In the genomic region with DNA sequence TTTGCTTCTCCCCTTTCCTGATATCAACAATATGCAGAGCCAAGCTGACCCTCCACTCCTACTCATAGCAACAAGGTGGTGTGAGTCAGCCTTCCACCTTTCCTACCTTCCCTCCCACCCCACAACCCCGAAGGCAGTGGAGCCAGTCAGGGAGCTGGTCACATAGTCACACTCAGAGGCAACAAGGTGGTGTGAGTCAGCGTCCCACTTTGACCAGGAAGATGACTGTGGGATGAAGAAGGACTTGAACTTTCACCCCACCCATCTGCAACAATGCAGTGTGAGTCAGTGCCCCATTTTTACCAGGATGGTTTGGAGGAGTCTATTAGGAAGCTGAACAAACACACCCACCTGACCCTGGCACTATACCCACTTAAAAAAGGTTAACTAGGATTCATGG, we compare ENCODE assay signal across 2 cellular contexts.
TF ChIP-seq lines count a peak whose summit lies in the region.

No MANE protein-coding gene starts in this region.

TF ChIP-seq in IMR-90, 13 proteins besides CTCF, POLR2A, EP300 and RAD21:
- 0 out of 2 replicates have a peak, but pooled peaks have one; percentile 27 for TF ChIP-seq FOS (IDR thresholded peaks at IDR 0.05; ENCODE audit: low read depth, low read length)
- TF ChIP-seq RCOR1 (IDR thresholded peaks at IDR 0.05; ENCODE audit: insufficient replicate concordance, low read length) = peak; percentile 66
- TF ChIP-seq SMC3 (IDR thresholded peaks at IDR 0.05; ENCODE audit: low read depth, low read length) = no peak

TF ChIP-seq in endothelial cell of umbilical vein, 7 proteins besides CTCF, POLR2A, EP300 and RAD21:
- TF ChIP-seq POLR2AphosphoS5 (IDR thresholded peaks at IDR 0.05; ENCODE audit: insufficient read depth, low read depth, low read length) (peak; percentile 70), FOS (IDR thresholded peaks at IDR 0.05; ENCODE audit: borderline replicate concordance, insufficient read depth, low read length) (peak; percentile 98), EZH2 (IDR thresholded peaks at IDR 0.05; ENCODE audit: borderline replicate concordance, low read depth, low read length, severe bottlenecking) (no peak), MYC (IDR thresholded peaks at IDR 0.05; ENCODE audit: low read depth, low read length) (no peak), GATA2 (IDR thresholded peaks at IDR 0.05; ENCODE audit: insufficient read depth, insufficient read length, low read depth, low read length) (peak; percentile 37), JUN (IDR thresholded peaks at IDR 0.05; ENCODE audit: borderline replicate concordance, insufficient read depth, insufficient read length, low read depth) (peak; percentile 70)
- TF ChIP-seq, protein P1, sequence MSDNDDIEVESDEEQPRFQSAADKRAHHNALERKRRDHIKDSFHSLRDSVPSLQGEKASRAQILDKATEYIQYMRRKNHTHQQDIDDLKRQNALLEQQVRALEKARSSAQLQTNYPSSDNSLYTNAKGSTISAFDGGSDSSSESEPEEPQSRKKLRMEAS (IDR thresholded peaks at IDR 0.05; ENCODE audit: insufficient read depth, insufficient read length) = no peak
